In genomic region chr5:156076912-156077311, GRCh38 we compare ENCODE assay signal across 7 cellular contexts.
"Had no signal": no experiment of that assay in that cellular context is flagged by ENCODE, and none has a peak within 500 bp of the region (broad histone marks: within the 10 kb centered on the region; RNA-seq: fewer than 3 reads in every experiment).

No MANE protein-coding gene starts in this region.

- H3K27ac Mint-ChIP-seq: IgD-negative memory B cell had no signal

- H3K27ac ChIP-seq: HL-60, KMS-11 had no signal

- H3K4me2 ChIP-seq: KMS-11 had no signal

- DNase-seq: IMR-90, KBM-7, KG1 had no signal

- H3K4me3 Mint-ChIP-seq: IgD-negative memory B cell had no signal

- H3K4me1 Mint-ChIP-seq: IgD-negative memory B cell had no signal

- H3K9ac ChIP-seq: KMS-11 had no signal

- FAIRE-seq: HTR-8/SVneo had no signal

- H3K27me3 Mint-ChIP-seq: IgD-negative memory B cell had no signal
